In the genomic region with DNA sequence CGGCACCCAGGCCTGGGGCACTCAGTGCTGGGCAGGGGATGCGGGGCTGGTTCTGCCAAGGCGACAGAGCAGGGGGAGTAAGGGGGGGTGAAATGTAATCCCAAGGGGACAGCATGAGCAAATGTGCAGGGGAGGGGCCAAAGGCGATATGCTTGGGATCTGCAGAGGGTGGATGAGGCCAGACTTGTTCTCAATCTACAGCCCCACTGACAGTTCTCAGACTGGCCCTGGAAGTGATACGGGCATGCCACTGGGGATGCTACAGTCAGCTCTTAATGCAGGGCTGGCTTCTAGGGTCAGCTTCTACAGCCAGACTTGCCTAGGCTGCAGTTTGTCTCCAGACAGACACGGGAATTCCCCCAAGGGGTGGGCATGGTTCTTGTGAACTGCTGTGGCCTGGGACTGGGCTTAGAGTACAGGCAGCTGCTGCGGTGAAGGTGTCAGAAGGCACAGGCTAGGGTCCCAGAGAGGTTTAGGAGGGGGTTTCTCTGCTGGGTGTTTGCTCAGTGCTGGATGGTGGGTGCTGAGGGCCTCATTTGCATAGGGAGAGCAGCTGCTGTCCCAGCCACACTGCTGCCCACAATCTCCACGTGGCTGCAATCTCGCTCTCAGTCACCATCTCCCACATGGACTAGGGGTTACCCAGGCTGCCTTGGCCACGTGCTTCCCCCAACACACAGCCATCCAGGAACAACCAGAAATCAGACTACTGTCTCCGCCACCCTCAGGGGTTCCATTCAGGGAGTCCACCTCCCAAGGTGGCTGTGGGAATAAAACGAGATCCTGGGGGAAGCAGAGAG, we compare ENCODE assay signal across 7 cellular contexts.
DNase-seq lines count a peak whose midpoint lies in the region; ATAC-seq and TF ChIP-seq lines count a peak whose summit lies in the region.

No MANE protein-coding gene starts in this region.

- no peaks in the 10 kb centered on the region for H3K9me3 Mint-ChIP-seq in activated naive CD8-positive, alpha-beta T cell treated with anti-CD3 and anti-CD28 coated beads, Interleukin-2, amount 10 ng/mL, durations not matched to agents 7 days and 5 days

- peak; percentile 79 for ATAC-seq in GM21723 (IDR thresholded peaks at IDR 0.05; ENCODE audit: unreplicated experiment)
- ATAC-seq in activated naive CD8-positive, alpha-beta T cell treated with anti-CD3 and anti-CD28 coated beads, Interleukin-2, amount 10 ng/mL, durations not matched to agents 7 days and 5 days (ENCODE audit: low read depth): peak; percentile 46

- DNase-seq in NCI-H2107 (lab: John Stamatoyannopoulos, UW): peak; percentile 66
- peak; percentile 45 for DNase-seq in activated naive CD8-positive, alpha-beta T cell treated with anti-CD3 and anti-CD28 coated beads, Interleukin-2, amount 10 ng/mL, durations not matched to agents 7 days and 5 days
- DNase-seq in stimulated activated CD4-positive, alpha-beta T cell treated with anti-CD3 and anti-CD28 coated beads, Interleukin-4, amount 100 ng/mL, for 1 hour: peak; percentile 49
- DNase-seq in AML-193 (lab: John Stamatoyannopoulos, UW): no peak
- DNase-seq in putamen (ENCODE audit: low spot score): no peak

- H3K4me1 Mint-ChIP-seq in activated naive CD8-positive, alpha-beta T cell treated with anti-CD3 and anti-CD28 coated beads, Interleukin-2, amount 10 ng/mL, durations not matched to agents 7 days and 5 days: peaks cover 29% of the 10 kb centered on the region

- peak overlapping the region; percentile 42 for H3K4me3 Mint-ChIP-seq in activated naive CD8-positive, alpha-beta T cell treated with anti-CD3 and anti-CD28 coated beads, Interleukin-2, amount 10 ng/mL, durations not matched to agents 7 days and 5 days

- TF ChIP-seq POLR2A in GM18526 (IDR thresholded peaks at IDR 0.05; ENCODE audit: extremely low read depth, insufficient read length): peak; percentile 24

- no peaks in the 10 kb centered on the region for H3K36me3 Mint-ChIP-seq in activated naive CD8-positive, alpha-beta T cell treated with anti-CD3 and anti-CD28 coated beads, Interleukin-2, amount 10 ng/mL, durations not matched to agents 7 days and 5 days

- peak overlapping the region; percentile 72 for H3K27ac Mint-ChIP-seq in activated naive CD8-positive, alpha-beta T cell treated with anti-CD3 and anti-CD28 coated beads, Interleukin-2, amount 10 ng/mL, durations not matched to agents 7 days and 5 days

- POLR2A ChIA-PET in activated naive CD8-positive, alpha-beta T cell treated with anti-CD3 and anti-CD28 coated beads, Interleukin-2, amount 10 ng/mL, durations not matched to agents 7 days and 5 days (lab: Charles Lee): interaction anchor here (0.7 kb wide), 1 partner anchor 55 kb away, joined by 3 read pairs; no protein-coding TSS in a partner anchor

- H3K27me3 Mint-ChIP-seq in activated naive CD8-positive, alpha-beta T cell treated with anti-CD3 and anti-CD28 coated beads, Interleukin-2, amount 10 ng/mL, durations not matched to agents 7 days and 5 days: no peaks in the 10 kb centered on the region

Comparison
In these comparisons a context has a peak if more than half of its experiments do, and no peak if none do; other contexts are left out.
1. DNase-seq: peak in NCI-H2107 (single experiment), activated naive CD8-positive, alpha-beta T cell treated with anti-CD3 and anti-CD28 coated beads, Interleukin-2, amount 10 ng/mL, durations not matched to agents 7 days and 5 days (single experiment) and stimulated activated CD4-positive, alpha-beta T cell treated with anti-CD3 and anti-CD28 coated beads, Interleukin-4, amount 100 ng/mL, for 1 hour (single experiment); none in AML-193 (0 of 2) and putamen (single experiment).